ENCODE assay signal across 15 cellular contexts in genomic region chr11:282171-282570, GRCh38. TPM values are rescaled to one million over a fixed set of nuclear protein-coding genes. Genes with fewer than 3 reads are reported as not detected.
DNase-seq lines count a peak whose midpoint lies in the region; ATAC-seq and TF ChIP-seq lines count a peak whose summit lies in the region.
"Had no signal": no experiment of that assay in that cellular context is flagged by ENCODE, and none has a peak within 500 bp of the region (broad histone marks: within the 10 kb centered on the region; RNA-seq: fewer than 3 reads in every experiment).

No MANE protein-coding gene starts in this region.

- H3K79me1 ChIP-seq in neuronal stem cell (ENCODE audit: low read depth, low read length), result no peaks in the 10 kb centered on the region

- no peak overlapping the region for H2AFZ ChIP-seq in neuronal stem cell (ENCODE audit: low read length)

- ATAC-seq in central memory CD8-positive, alpha-beta T cell (replicated peaks; ENCODE audit: extremely low read depth, poor library complexity, severe bottlenecking), result no peak
- no peak for ATAC-seq in GM18498 (IDR thresholded peaks at IDR 0.05; ENCODE audit: unreplicated experiment)

- H2BK12ac ChIP-seq in neuronal stem cell (ENCODE audit: low read length), result no peak overlapping the region

- no peaks in the 10 kb centered on the region for H3K27me3 ChIP-seq in CD8-positive, alpha-beta memory T cell (ENCODE audit: insufficient read depth, low read length, poor library complexity, severe bottlenecking)
- H3K27me3 ChIP-seq in neuronal stem cell (ENCODE audit: control insufficient read depth in 3 of 3, insufficient read depth in 3 of 3, low read depth in 1 of 3, low read length in 3 of 3) (peaks cover 0 to 2% (median 0%) of the 10 kb centered on the region in 3 experiments), esophagus muscularis mucosa (peaks cover 5 to 91% (median 48%) of the 10 kb centered on the region in 4 donors)

- H4K8ac ChIP-seq in neuronal stem cell (ENCODE audit: low read depth, low read length), result no peak overlapping the region

- H3K4me2 ChIP-seq in neuronal stem cell (ENCODE audit: insufficient read depth, low read length, poor library complexity, severe bottlenecking), result no peak overlapping the region

- H3K4me3 ChIP-seq in CD8-positive, alpha-beta memory T cell (ENCODE audit: low read length), result peak overlapping the region; percentile 70
- H3K4me3 ChIP-seq in neuronal stem cell (ENCODE audit: low read length in 2 of 2), result no peak overlapping the region
- no peak overlapping the region for H3K4me3 ChIP-seq in esophagus muscularis mucosa

- peak overlapping the region; percentile 77 for H3K4me3 Mint-ChIP-seq in T-helper 2 cell treated with Interferon-gamma antibody and Interleukin-4, amounts not matched to agents 5 μg/mL and 100 μg/mL, for 36 hours
- peak overlapping the region; percentile 83 to 93 (median 91) for H3K4me3 Mint-ChIP-seq in CD8-positive, alpha-beta memory T cell
- H3K4me3 Mint-ChIP-seq in central memory CD8-positive, alpha-beta T cell, result peak overlapping the region; percentile 82

- in situ Hi-C loops in GM13977 (cut with MboI; ENCODE audit: low pct_unique_long_range_greater_than_20kb, low sequenced_read_pairs, unreplicated experiment), result no loop called here

- no peak overlapping the region for H2BK5ac ChIP-seq in neuronal stem cell (ENCODE audit: low read length)

- no peak for DNase-seq in T-helper 2 cell treated with Interferon-gamma antibody and Interleukin-4, amounts not matched to agents 5 μg/mL and 100 μg/mL, for 36 hours (ENCODE audit: low spot score)
- DNase-seq in T-helper 2 cell, result no peak
- DNase-seq in CD8-positive, alpha-beta memory T cell, result no peak
- no peak for DNase-seq in central memory CD8-positive, alpha-beta T cell (ENCODE audit: low spot score in 2 of 2)
- no peak for DNase-seq in neuronal stem cell (ENCODE audit: low spot score)
- no peak for DNase-seq in esophagus muscularis mucosa (ENCODE audit: extremely low spot score)
- no peak for DNase-seq in GM13977 (ENCODE audit: low spot score)
- DNase-seq: COR-L47, erythroblast, NCI-H1694 treated with DMSO at 0.1 percent for 48 hours, trophoblast cell had no signal

- no peaks in the 10 kb centered on the region for H3K36me3 ChIP-seq in CD8-positive, alpha-beta memory T cell (ENCODE audit: insufficient read depth, low read length)
- no peaks in the 10 kb centered on the region for H3K36me3 ChIP-seq in neuronal stem cell (replicated peaks in 1 of 2; ENCODE audit: control insufficient read depth in 2 of 2, insufficient read depth in 2 of 2, low read length in 2 of 2)
- H3K36me3 ChIP-seq in esophagus muscularis mucosa, result no peaks in the 10 kb centered on the region

- TF ChIP-seq CTCF in esophagus muscularis mucosa (IDR thresholded peaks at IDR 0.05), result no peak
- TF ChIP-seq CTCF in GM13977 (IDR thresholded peaks at IDR 0.05; ENCODE audit: extremely low read depth, insufficient read depth, missing control alignments), result no peak

- POLR2A ChIA-PET in CD8-positive, alpha-beta memory T cell (lab: Charles Lee), result interaction anchor here (0.7 to 4.6 kb wide), 4 partner anchors 14 to 114 kb away, joined by 3 to 71 read pairs (median 8); partner anchors contain the start of gene PSMD13

- WGBS in neuronal stem cell (ENCODE audit: extremely low coverage in 2 of 2, insufficient read length in 2 of 2, insufficient replicate concordance in 1 of 2), 2 donors, result no CpG with 5 or more reads among the region's 4 CpGs
- WGBS in esophagus muscularis mucosa, result 62% methylated on average over 3 of the region's 4 CpGs

- no peak overlapping the region for H3K9ac ChIP-seq in neuronal stem cell (ENCODE audit: low read depth, low read length, poor library complexity)

- H2BK120ac ChIP-seq in neuronal stem cell (ENCODE audit: low read depth, low read length), result no peak overlapping the region

- TF ChIP-seq EP300 in esophagus muscularis mucosa (IDR thresholded peaks at IDR 0.05), result no peak

- H3K4me1 ChIP-seq in CD8-positive, alpha-beta memory T cell (ENCODE audit: insufficient read depth, low read length), result peaks cover 59% of the 10 kb centered on the region
- H3K4me1 ChIP-seq in neuronal stem cell (ENCODE audit: control insufficient read depth in 2 of 2, insufficient read depth in 1 of 2, low read depth in 1 of 2, low read length in 2 of 2) (peaks cover 7 to 21% of the 10 kb centered on the region in 2 donors), esophagus muscularis mucosa (peaks cover 20 to 35% (median 32%) of the 10 kb centered on the region in 4 donors)

- CTCF ChIA-PET in CD8-positive, alpha-beta memory T cell (lab: Charles Lee), result interaction anchor here (0.9 to 7.0 kb wide), 7 partner anchors 11 to 74 kb away, joined by 3 to 58 read pairs (median 9); partner anchors contain the start of genes BET1L and RIC8A

- peak overlapping the region; percentile 59 for H3K27ac Mint-ChIP-seq in T-helper 2 cell treated with Interferon-gamma antibody and Interleukin-4, amounts not matched to agents 5 μg/mL and 100 μg/mL, for 36 hours
- peak overlapping the region in 6 of 8 donors; percentile 35 to 94 (median 74) for H3K27ac Mint-ChIP-seq in CD8-positive, alpha-beta memory T cell
- peak overlapping the region; percentile 44 for H3K27ac Mint-ChIP-seq in central memory CD8-positive, alpha-beta T cell (ENCODE audit: low read depth)

- H3K27me3 Mint-ChIP-seq in T-helper 2 cell treated with Interferon-gamma antibody and Interleukin-4, amounts not matched to agents 5 μg/mL and 100 μg/mL, for 36 hours (ENCODE audit: low read depth), result peaks cover 48% of the 10 kb centered on the region
- peaks cover 0 to 3% of the 10 kb centered on the region in 2 donors for H3K27me3 Mint-ChIP-seq in CD8-positive, alpha-beta memory T cell
- H3K27me3 Mint-ChIP-seq in central memory CD8-positive, alpha-beta T cell, result peaks cover 8% of the 10 kb centered on the region

- H3K14ac ChIP-seq in neuronal stem cell (ENCODE audit: low read length), result no peak overlapping the region

- no peak overlapping the region for H2BK15ac ChIP-seq in neuronal stem cell (ENCODE audit: low read length)

- H3K9me3 Mint-ChIP-seq in T-helper 2 cell treated with Interferon-gamma antibody and Interleukin-4, amounts not matched to agents 5 μg/mL and 100 μg/mL, for 36 hours, result no peaks in the 10 kb centered on the region
- peaks cover 0 to 2% (median 0%) of the 10 kb centered on the region in 5 donors for H3K9me3 Mint-ChIP-seq in CD8-positive, alpha-beta memory T cell
- H3K9me3 Mint-ChIP-seq in central memory CD8-positive, alpha-beta T cell, result no peaks in the 10 kb centered on the region

- H4K91ac ChIP-seq in neuronal stem cell (ENCODE audit: low read depth, low read length, poor library complexity), result no peak overlapping the region

- H3K4me1 Mint-ChIP-seq in T-helper 2 cell treated with Interferon-gamma antibody and Interleukin-4, amounts not matched to agents 5 μg/mL and 100 μg/mL, for 36 hours (ENCODE audit: low read depth), result peaks cover 38% of the 10 kb centered on the region
- H3K4me1 Mint-ChIP-seq in CD8-positive, alpha-beta memory T cell, result peaks cover 48 to 75% (median 61%) of the 10 kb centered on the region in 3 donors
- peaks cover 51% of the 10 kb centered on the region for H3K4me1 Mint-ChIP-seq in central memory CD8-positive, alpha-beta T cell

- no peak overlapping the region for H3K18ac ChIP-seq in neuronal stem cell (ENCODE audit: low read length)

- intact Hi-C loops in esophagus muscularis mucosa (cut with DNase I), result no loop called here

- peak overlapping the region; percentile 60 for H2AK5ac ChIP-seq in neuronal stem cell (ENCODE audit: low read depth, low read length)

- H3K23ac ChIP-seq in neuronal stem cell (ENCODE audit: low read depth, low read length, poor library complexity), result no peak overlapping the region

- no peaks in the 10 kb centered on the region for H3K9me3 ChIP-seq in CD8-positive, alpha-beta memory T cell (ENCODE audit: low read length)
- H3K9me3 ChIP-seq in neuronal stem cell (replicated peaks in 1 of 2; ENCODE audit: control insufficient read depth in 2 of 2, insufficient read depth in 1 of 2, low read depth in 1 of 2, low read length in 2 of 2), result peaks cover 0 to 3% of the 10 kb centered on the region in 2 donors
- H3K9me3 ChIP-seq in esophagus muscularis mucosa, result no peaks in the 10 kb centered on the region

- peaks cover 20% of the 10 kb centered on the region for H3K36me3 Mint-ChIP-seq in T-helper 2 cell treated with Interferon-gamma antibody and Interleukin-4, amounts not matched to agents 5 μg/mL and 100 μg/mL, for 36 hours (ENCODE audit: low read depth)
- H3K36me3 Mint-ChIP-seq in CD8-positive, alpha-beta memory T cell, result peaks cover 3 to 34% (median 5%) of the 10 kb centered on the region in 3 donors
- peaks cover 19% of the 10 kb centered on the region for H3K36me3 Mint-ChIP-seq in central memory CD8-positive, alpha-beta T cell (ENCODE audit: insufficient read depth)

- H3K4ac ChIP-seq in neuronal stem cell (ENCODE audit: low read length), result no peak overlapping the region

- no peak for TF ChIP-seq POLR2A in esophagus muscularis mucosa (IDR thresholded peaks at IDR 0.05; ENCODE audit: low read depth)

- H3K27ac ChIP-seq in CD8-positive, alpha-beta memory T cell (ENCODE audit: low read depth, low read length), result no peak overlapping the region
- H3K27ac ChIP-seq in neuronal stem cell (replicated peaks; ENCODE audit: low read length) (no peak overlapping the region), esophagus muscularis mucosa (replicated peaks in 1 of 4) (no peak overlapping the region)

RNA-seq across cellular contexts. Expression of gene NLRP6, which starts 4.0 kb away (rescaled TPM):
- 1 to 10 TPM; 3.5 to 3.6 TPM for total RNA-seq in CD8-positive, alpha-beta memory T cell
- polyA plus RNA-seq in CD8-positive, alpha-beta memory T cell, result 11.7 TPM
- not detected for polyA plus RNA-seq in neuronal stem cell (2013, experiment 1 of 2)
- polyA plus RNA-seq in neuronal stem cell (2013, experiment 2 of 2), result not detected
- total RNA-seq in esophagus muscularis mucosa, result 1 to 10 TPM in 1 of 4 donors, under 1 TPM in 2, not detected in 1; 0.13 to 2.2 (median 0.42) TPM
- total RNA-seq: kidney epithelial cell, renal cortical epithelial cell had no signal

RNA-seq across cellular contexts. Expression of gene PGGHG, which starts 6.8 kb away (rescaled TPM):
- 10 to 100 TPM; 81.0 to 81.2 TPM for total RNA-seq in CD8-positive, alpha-beta memory T cell
- polyA plus RNA-seq in CD8-positive, alpha-beta memory T cell, result 9.8 TPM
- polyA plus RNA-seq in neuronal stem cell (2013, experiment 1 of 2), result 50.4 TPM
- polyA plus RNA-seq in neuronal stem cell (2013, experiment 2 of 2), result 48.9 TPM
- 10 to 100 TPM; 13.3 to 23.7 (median 18.8) TPM for total RNA-seq in esophagus muscularis mucosa

RNA-seq across cellular contexts. Expression of gene IFITM5, which starts 17.2 kb away (rescaled TPM):
- not detected for total RNA-seq in CD8-positive, alpha-beta memory T cell
- not detected for polyA plus RNA-seq in CD8-positive, alpha-beta memory T cell
- polyA plus RNA-seq in neuronal stem cell (2013, experiment 1 of 2), result not detected
- 0.06 TPM for polyA plus RNA-seq in neuronal stem cell (2013, experiment 2 of 2)
- total RNA-seq in esophagus muscularis mucosa, result not detected
- total RNA-seq: kidney epithelial cell; renal cortical epithelial cell; T-helper 1 cell treated with Interleukin-12 subunit alpha and Interleukin-12 subunit beta and Interleukin-4 antibody, amounts not matched to agents 30 ng/mL and 1 ng/mL, for 36 hours had no signal

RNA-seq across cellular contexts. Expression of gene IFITM2, which starts 25.4 kb away (rescaled TPM):
- 100 to 1,000 TPM; 132 to 142 TPM for total RNA-seq in CD8-positive, alpha-beta memory T cell
- 3,074 TPM for polyA plus RNA-seq in CD8-positive, alpha-beta memory T cell
- polyA plus RNA-seq in neuronal stem cell (2013, experiment 1 of 2), result 660 TPM
- 657 TPM for polyA plus RNA-seq in neuronal stem cell (2013, experiment 2 of 2)
- 100 to 1,000 TPM in 3 of 4 donors, 10 to 100 TPM in 1; 92.2 to 235 (median 194) TPM for total RNA-seq in esophagus muscularis mucosa

RNA-seq across cellular contexts. Expression of gene IFITM1, which starts 31.7 kb away (rescaled TPM):
- 10 to 100 TPM; 70.7 to 75.9 TPM for total RNA-seq in CD8-positive, alpha-beta memory T cell
- 2,153 TPM for polyA plus RNA-seq in CD8-positive, alpha-beta memory T cell
- 171 TPM for polyA plus RNA-seq in neuronal stem cell (2013, experiment 1 of 2)
- polyA plus RNA-seq in neuronal stem cell (2013, experiment 2 of 2), result 162 TPM
- 100 to 1,000 TPM in 3 of 4 donors, 10 to 100 TPM in 1; 60.6 to 197 (median 171) TPM for total RNA-seq in esophagus muscularis mucosa
